21 cellular contexts compared by ENCODE assay signal in genomic region chr5:153491408-153491807, GRCh38. TPM values are rescaled to one million over a fixed set of nuclear protein-coding genes. Genes with fewer than 3 reads are reported as not detected.
A peak's percentile ranks its signal among the peaks of the same experiment; 100 is the strongest.
DNase-seq lines count a peak whose midpoint lies in the region; ATAC-seq and TF ChIP-seq lines count a peak whose summit lies in the region.
"Had no signal": no experiment of that assay in that cellular context is flagged by ENCODE, and none has a peak within 500 bp of the region (broad histone marks: within the 10 kb centered on the region; RNA-seq: fewer than 3 reads in every experiment).

No MANE protein-coding gene starts in this region.

- TF ChIP-seq CTCF in BJ (IDR thresholded peaks at IDR 0.05; ENCODE audit: insufficient read depth, low read depth, low read length) (no peak), brain (conservative IDR thresholded peaks at IDR 0.05) (no peak), GM13976 (IDR thresholded peaks at IDR 0.05; ENCODE audit: borderline replicate concordance, control extremely low read depth, extremely low read depth, insufficient read depth, missing control alignments) (no peak)

- CTCF ChIA-PET in BJ (lab: Yijun Ruan, JAX), result interaction anchor here (0.9 to 1.0 kb wide), 2 partner anchors 26 to 87 kb away, joined by 3 read pairs; no protein-coding TSS in a partner anchor

- peaks cover 0 to under 1% (median 0%) of the 10 kb centered on the region in 5 experiments for H3K9me3 Mint-ChIP-seq in brain
- H3K9me3 Mint-ChIP-seq: activated naive CD4-positive, alpha-beta T cell treated with anti-CD3 and anti-CD28 coated beads, Interleukin-2, amount 10 ng/mL, durations not matched to agents 7 days and 5 days had no signal

- H2BK15ac ChIP-seq in neuronal stem cell (ENCODE audit: low read length), result no peak overlapping the region

- peak overlapping the region; percentile 85 to 99 (median 96) for H3K27ac Mint-ChIP-seq in brain
- H3K27ac Mint-ChIP-seq: activated naive CD4-positive, alpha-beta T cell treated with anti-CD3 and anti-CD28 coated beads, Interleukin-2, amount 10 ng/mL, durations not matched to agents 7 days and 5 days; CD4-positive, CD25-positive, alpha-beta regulatory T cell had no signal

- no peak overlapping the region for H3K14ac ChIP-seq in neuronal stem cell (ENCODE audit: low read length)

- peaks cover 13% of the 10 kb centered on the region for H3K27me3 Mint-ChIP-seq in brain

- no peak overlapping the region for H2BK120ac ChIP-seq in neuronal stem cell (ENCODE audit: low read depth, low read length)

- H4K91ac ChIP-seq in neuronal stem cell (ENCODE audit: low read depth, low read length, poor library complexity), result no peak overlapping the region

- H2BK5ac ChIP-seq in neuronal stem cell (ENCODE audit: low read length), result no peak overlapping the region

- in situ Hi-C loops in GM13976 (cut with MboI; ENCODE audit: low sequenced_read_pairs, unreplicated experiment), result no loop called here

- DNase-seq in BJ (ENCODE audit: low read depth) (no peak), neuronal stem cell (ENCODE audit: low spot score) (no peak), SJCRH30 (no peak), GM13976 (ENCODE audit: low spot score) (no peak)
- DNase-seq: activated naive CD4-positive, alpha-beta T cell treated with anti-CD3 and anti-CD28 coated beads, Interleukin-2, amount 10 ng/mL, durations not matched to agents 7 days and 5 days; activated T-cell treated with anti-CD3 and anti-CD28 coated beads for 4 hours; CD4-positive, CD25-positive, alpha-beta regulatory T cell; DMS79; NCI-H1436; NCI-H2227 treated with DMSO at 0.1 percent for 48 hours; NK-92 treated with Interleukin-12 subunit alpha and Interleukin-12 subunit beta, amount 100 ng/mL, for 24 hours had no signal

- H3K36me3 ChIP-seq in BJ (ENCODE audit: control insufficient read depth, insufficient read depth, low read length) (no peaks in the 10 kb centered on the region), neuronal stem cell (replicated peaks in 1 of 2; ENCODE audit: control insufficient read depth in 2 of 2, insufficient read depth in 2 of 2, low read length in 2 of 2) (peaks cover 0 to 21% of the 10 kb centered on the region in 2 donors), SJCRH30 (no peaks in the 10 kb centered on the region)
- H3K36me3 ChIP-seq: cardiac muscle cell, gastroesophageal sphincter, vagina had no signal

- H3K18ac ChIP-seq in neuronal stem cell (ENCODE audit: low read length), result peak overlapping the region; percentile 11

- H3K9me3 ChIP-seq in neuronal stem cell (replicated peaks in 1 of 2; ENCODE audit: control insufficient read depth in 2 of 2, insufficient read depth in 1 of 2, low read depth in 1 of 2, low read length in 2 of 2) (no peaks in the 10 kb centered on the region), SJCRH30 (replicated peaks) (no peaks in the 10 kb centered on the region)
- H3K9me3 ChIP-seq: gastroesophageal sphincter, vagina had no signal

- H3K4ac ChIP-seq in neuronal stem cell (ENCODE audit: low read length), result no peak overlapping the region

- no peak overlapping the region for H3K27ac ChIP-seq in neuronal stem cell (replicated peaks; ENCODE audit: low read length)
- H3K27ac ChIP-seq in SJCRH30, result no peak overlapping the region
- H3K27ac ChIP-seq: cardiac muscle cell, gastroesophageal sphincter, HL-60, skin epidermis, vagina had no signal

- POLR2A ChIA-PET in BJ (lab: Charles Lee), result interaction anchor here (0.6 kb wide), 2 partner anchors 308 to 403 kb away, joined by 3 to 4 read pairs; no protein-coding TSS in a partner anchor

- peak overlapping the region; percentile 82 for H2AFZ ChIP-seq in neuronal stem cell (ENCODE audit: low read length)

- H3K4me3 ChIP-seq in BJ (ENCODE audit: low read depth, low read length), result peak overlapping the region; percentile 48
- peak overlapping the region; percentile 66 for H3K4me3 ChIP-seq in iPS-11a (ENCODE audit: low read depth, low read length)
- H3K4me3 ChIP-seq in neuronal stem cell (ENCODE audit: low read length in 2 of 2), result peak overlapping the region; percentile 64 to 78
- H3K4me3 ChIP-seq in SJCRH30, result no peak overlapping the region
- H3K4me3 ChIP-seq: skin epidermis had no signal

- ATAC-seq in GM19463 (IDR thresholded peaks at IDR 0.05; ENCODE audit: unreplicated experiment) (no peak), esophagus mucosa (no peak)
- ATAC-seq: gastroesophageal sphincter had no signal

- H3K79me1 ChIP-seq in neuronal stem cell (ENCODE audit: low read depth, low read length), result peaks cover 2% of the 10 kb centered on the region

- H3K4me3 Mint-ChIP-seq in brain, result peak overlapping the region; percentile 89 to 97 (median 95)
- H3K4me3 Mint-ChIP-seq: activated naive CD4-positive, alpha-beta T cell treated with anti-CD3 and anti-CD28 coated beads, Interleukin-2, amount 10 ng/mL, durations not matched to agents 7 days and 5 days; CD4-positive, CD25-positive, alpha-beta regulatory T cell had no signal

- H3K23ac ChIP-seq in neuronal stem cell (ENCODE audit: low read depth, low read length, poor library complexity), result no peak overlapping the region

- H3K9ac ChIP-seq in neuronal stem cell (ENCODE audit: low read depth, low read length, poor library complexity), result peak overlapping the region; percentile 33

- no peaks in the 10 kb centered on the region for H3K27me3 ChIP-seq in BJ (ENCODE audit: control insufficient read depth, insufficient read depth, low read length)
- H3K27me3 ChIP-seq in neuronal stem cell (ENCODE audit: control insufficient read depth in 3 of 3, insufficient read depth in 3 of 3, low read depth in 1 of 3, low read length in 3 of 3), result no peaks in the 10 kb centered on the region
- H3K27me3 ChIP-seq in SJCRH30, result peaks cover 5% of the 10 kb centered on the region; the same call in 1 of the 2 replicates
- H3K27me3 ChIP-seq: vagina had no signal

- no CpG with 5 or more reads among the region's 7 CpGs for WGBS in neuronal stem cell (ENCODE audit: extremely low coverage in 2 of 2, insufficient read length in 2 of 2, insufficient replicate concordance in 1 of 2), 2 donors

- peaks cover 71% of the 10 kb centered on the region for H3K4me1 Mint-ChIP-seq in brain
- H3K4me1 Mint-ChIP-seq: activated naive CD4-positive, alpha-beta T cell treated with anti-CD3 and anti-CD28 coated beads, Interleukin-2, amount 10 ng/mL, durations not matched to agents 7 days and 5 days; CD4-positive, CD25-positive, alpha-beta regulatory T cell had no signal

- H2BK12ac ChIP-seq in neuronal stem cell (ENCODE audit: low read length), result no peak overlapping the region

- H3K36me3 Mint-ChIP-seq in brain, result peaks cover 3% of the 10 kb centered on the region
- H3K36me3 Mint-ChIP-seq: activated naive CD4-positive, alpha-beta T cell treated with anti-CD3 and anti-CD28 coated beads, Interleukin-2, amount 10 ng/mL, durations not matched to agents 7 days and 5 days; CD4-positive, CD25-positive, alpha-beta regulatory T cell had no signal

- H3K4me2 ChIP-seq in neuronal stem cell (ENCODE audit: insufficient read depth, low read length, poor library complexity, severe bottlenecking), result peak overlapping the region; percentile 83

- H2AK5ac ChIP-seq in neuronal stem cell (ENCODE audit: low read depth, low read length), result no peak overlapping the region

- H3K4me1 ChIP-seq in neuronal stem cell (ENCODE audit: control insufficient read depth in 2 of 2, insufficient read depth in 1 of 2, low read depth in 1 of 2, low read length in 2 of 2) (peaks cover 10 to 15% of the 10 kb centered on the region in 2 donors), SJCRH30 (no peaks in the 10 kb centered on the region)
- H3K4me1 ChIP-seq: vagina had no signal

- no peak overlapping the region for H4K8ac ChIP-seq in neuronal stem cell (ENCODE audit: low read depth, low read length)

RNA-seq across cellular contexts. Expression of gene GRIA1, which starts 0.9 kb away (rescaled TPM):
- 6.7 and 9.9 TPM in 2 replicates for polyA plus RNA-seq in BJ (2011; rRNA removed)
- 21.2 and 21.4 TPM in 2 replicates for polyA minus RNA-seq in BJ (2011; rRNA and poly(A)+ RNA removed)
- 31.0 TPM for polyA plus RNA-seq in brain (ENCODE audit: insufficient read depth, low read depth, low replicate concordance)
- 7.8 TPM for polyA plus RNA-seq in neuronal stem cell (2013, experiment 1 of 2)
- 8.5 TPM for polyA plus RNA-seq in neuronal stem cell (2013, experiment 2 of 2)
- not detected in 2 replicates for total RNA-seq in SJCRH30 (2014; rRNA removed; shearing (Covaris generic))
- total RNA-seq in esophagus mucosa, result not detected
- total RNA-seq: CD4-positive, CD25-positive, alpha-beta regulatory T cell; RPMI7951; vagina had no signal
- polyA plus RNA-seq: CD4-positive, CD25-positive, alpha-beta regulatory T cell had no signal
